In the genomic region with DNA sequence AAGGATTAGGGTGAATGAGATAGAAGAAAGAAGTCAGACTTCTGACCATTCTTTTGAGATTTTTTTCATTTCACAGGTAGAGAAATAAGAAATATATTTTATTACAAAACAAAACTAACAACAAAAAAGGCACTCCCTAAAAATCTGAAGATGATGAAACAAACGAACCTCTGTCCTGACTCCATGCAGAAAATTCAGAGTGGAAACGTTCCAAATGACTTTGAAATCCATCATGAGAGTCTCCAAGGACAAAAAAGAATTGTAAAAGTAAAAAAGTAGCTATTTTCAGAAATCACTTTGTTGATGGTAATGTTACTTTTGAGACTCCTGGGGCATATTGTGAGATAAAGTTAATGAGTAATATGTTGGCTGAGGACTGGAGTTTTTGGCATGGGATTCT, we compare ENCODE assay signal across 24 cellular contexts. TPM values are rescaled to one million over a fixed set of nuclear protein-coding genes. Genes with fewer than 3 reads are reported as not detected.
DNase-seq lines count a peak whose midpoint lies in the region; ATAC-seq and TF ChIP-seq lines count a peak whose summit lies in the region.
"Had no signal": no experiment of that assay in that cellular context is flagged by ENCODE, and none has a peak within 500 bp of the region (broad histone marks: within the 10 kb centered on the region; RNA-seq: fewer than 3 reads in every experiment).

No MANE protein-coding gene starts in this region.

- H3K27ac Mint-ChIP-seq in activated T-cell treated with anti-CD3 and anti-CD28 coated beads, Interleukin-2, amount 50 U/mL, for 24 hours, result peak overlapping the region; percentile 40
- H3K27ac Mint-ChIP-seq: CD4-positive, alpha-beta T cell; GM23338; H9 had no signal

- H4K91ac ChIP-seq in mesenchymal stem cell (ENCODE audit: low read length), result no peak overlapping the region

- no peak overlapping the region for H3K4me3 Mint-ChIP-seq in activated T-cell treated with anti-CD3 and anti-CD28 coated beads, Interleukin-2, amount 50 U/mL, for 24 hours
- H3K4me3 Mint-ChIP-seq: CD14-positive monocyte; CD4-positive, alpha-beta T cell; CD8-positive, alpha-beta memory T cell; GM23338; H9 had no signal

- no peak overlapping the region for H2BK12ac ChIP-seq in mesenchymal stem cell (ENCODE audit: low read length in 2 of 2)

- no peak overlapping the region for H2BK5ac ChIP-seq in mesenchymal stem cell (ENCODE audit: low read depth, low read length, poor library complexity, severe bottlenecking)

- H2BK15ac ChIP-seq in mesenchymal stem cell (ENCODE audit: low read depth, poor library complexity, severe bottlenecking), result no peak overlapping the region

- no peak overlapping the region for H3K4me2 ChIP-seq in mesenchymal stem cell (ENCODE audit: low read length, poor library complexity, severe bottlenecking)
- H3K4me2 ChIP-seq: GM23338 had no signal

- H3K4me1 Mint-ChIP-seq in activated T-cell treated with anti-CD3 and anti-CD28 coated beads, Interleukin-2, amount 50 U/mL, for 24 hours (ENCODE audit: low read depth), result no peaks in the 10 kb centered on the region
- H3K4me1 Mint-ChIP-seq: GM23338, H9 had no signal

- H3K4me1 ChIP-seq in mesenchymal stem cell (ENCODE audit: control insufficient read depth, insufficient read depth, low read depth, low read length) (no peaks in the 10 kb centered on the region), testis (peaks cover 4% of the 10 kb centered on the region), colonic mucosa (no peaks in the 10 kb centered on the region)
- H3K4me1 ChIP-seq: BE2C had no signal

- H3K27me3 Mint-ChIP-seq in activated T-cell treated with anti-CD3 and anti-CD28 coated beads, Interleukin-2, amount 50 U/mL, for 24 hours, result no peaks in the 10 kb centered on the region
- H3K27me3 Mint-ChIP-seq: CD4-positive, alpha-beta T cell; CD8-positive, alpha-beta memory T cell had no signal

- H3K27me3 ChIP-seq in mesenchymal stem cell (ENCODE audit: control insufficient read depth in 1 of 2, insufficient read depth in 1 of 2, low read length in 2 of 2) (no peaks in the 10 kb centered on the region), testis (no peaks in the 10 kb centered on the region), colonic mucosa (no peaks in the 10 kb centered on the region)
- H3K27me3 ChIP-seq: BE2C; BLaER1 treated with 17β-estradiol and CSF1 and Interleukin-3, amounts not matched to agents 10 nM and 100 nM had no signal

- H2AK5ac ChIP-seq in mesenchymal stem cell (ENCODE audit: low read length, severe bottlenecking), result no peak overlapping the region

- H2AFZ ChIP-seq in mesenchymal stem cell (ENCODE audit: low read depth, low read length), result no peak overlapping the region
- H2AFZ ChIP-seq: GM23338 had no signal

- H3K9me3 ChIP-seq in mesenchymal stem cell (ENCODE audit: control insufficient read depth, low read length) (no peaks in the 10 kb centered on the region), testis (no peaks in the 10 kb centered on the region), colonic mucosa (no peaks in the 10 kb centered on the region)
- H3K9me3 ChIP-seq: BE2C; BLaER1 treated with 17β-estradiol and CSF1 and Interleukin-3, amounts not matched to agents 10 nM and 100 nM had no signal

- no peak for TF ChIP-seq POLR2A in testis (IDR thresholded peaks at IDR 0.05)

- no peak overlapping the region for H3K18ac ChIP-seq in mesenchymal stem cell (ENCODE audit: low read depth in 1 of 2, low read length in 2 of 2)

- no peak overlapping the region for H3K27ac ChIP-seq in mesenchymal stem cell (ENCODE audit: low read length, poor library complexity, severe bottlenecking)
- peak overlapping the region; percentile 54 to 55 for H3K27ac ChIP-seq in testis
- no peak overlapping the region for H3K27ac ChIP-seq in colonic mucosa
- H3K27ac ChIP-seq: 22Rv1; BLaER1 treated with 17β-estradiol and CSF1 and Interleukin-3, amounts not matched to agents 10 nM and 100 nM had no signal

- no peak for DNase-seq in activated T-cell treated with anti-CD3 and anti-CD28 coated beads, Interleukin-2, amount 50 U/mL, for 24 hours
- DNase-seq in activated T-cell treated with anti-CD3 and anti-CD28 coated beads for 4 hours (no peak), mesenchymal stem cell (no peak), sciatic nerve (ENCODE audit: low spot score) (no peak), testis (no peak), colonic mucosa (no peak), SHP77 (lab: John Stamatoyannopoulos, UW) (no peak)
- DNase-seq: ACHN; AML-193; BE2C; CD4-positive, alpha-beta T cell; CD8-positive, alpha-beta memory T cell; DMS 273 treated with DMSO at 0.1 percent for 48 hours; DMS79; EL; GDM1; H9 had no signal

- WGBS in mesenchymal stem cell, result 100% methylated on average over 2 of the region's 2 CpGs
- WGBS in testis, 2 donors, result 35 to 46% methylated on average over 2 of the region's 2 CpGs

- peaks cover 44% of the 10 kb centered on the region for H3K36me3 Mint-ChIP-seq in activated T-cell treated with anti-CD3 and anti-CD28 coated beads, Interleukin-2, amount 50 U/mL, for 24 hours (ENCODE audit: low read depth)

- peak overlapping the region; percentile 45 for H3K9ac ChIP-seq in mesenchymal stem cell (ENCODE audit: low read length)
- H3K9ac ChIP-seq in colonic mucosa (ENCODE audit: low read depth in 2 of 2, low read length in 2 of 2), result no peak overlapping the region
- H3K9ac ChIP-seq: BLaER1 treated with 17β-estradiol and CSF1 and Interleukin-3, amounts not matched to agents 10 nM and 100 nM had no signal

- H3K79me1 ChIP-seq in mesenchymal stem cell (replicated peaks; ENCODE audit: low read length, poor library complexity, severe bottlenecking), result peaks cover 4% of the 10 kb centered on the region

- H3K4me3 ChIP-seq in mesenchymal stem cell (ENCODE audit: insufficient read depth in 1 of 2, low read depth in 1 of 2, low read length in 2 of 2) (no peak overlapping the region), testis (no peak overlapping the region), colonic mucosa (no peak overlapping the region)
- H3K4me3 ChIP-seq: BLaER1 treated with 17β-estradiol and CSF1 and Interleukin-3, amounts not matched to agents 10 nM and 100 nM; GM12878; GM23338 had no signal

- H3K36me3 ChIP-seq in mesenchymal stem cell (ENCODE audit: control insufficient read depth in 1 of 2, insufficient read depth in 2 of 2, low read depth in 1 of 2, low read length in 2 of 2) (peaks cover 5 to 6% of the 10 kb centered on the region in 2 experiments), testis (ENCODE audit: low read depth, missing control alignments) (no peaks in the 10 kb centered on the region), colonic mucosa (no peaks in the 10 kb centered on the region)
- H3K36me3 ChIP-seq: BE2C had no signal

- no peak overlapping the region for H4K8ac ChIP-seq in mesenchymal stem cell (ENCODE audit: low read length)

- H3K14ac ChIP-seq in mesenchymal stem cell (ENCODE audit: low read length in 2 of 2), result no peak overlapping the region

- ATAC-seq in sciatic nerve (peak; percentile 67), HG03159 (IDR thresholded peaks at IDR 0.05; ENCODE audit: unreplicated experiment) (no peak)
- ATAC-seq: GM12878, GM23338, HCT116 had no signal

- H3K9me3 Mint-ChIP-seq in activated T-cell treated with anti-CD3 and anti-CD28 coated beads, Interleukin-2, amount 50 U/mL, for 24 hours, result no peaks in the 10 kb centered on the region
- H3K9me3 Mint-ChIP-seq: CD14-positive monocyte; CD4-positive, alpha-beta T cell; CD8-positive, alpha-beta memory T cell; GM23338; H9 had no signal

- intact Hi-C loops in sciatic nerve (cut with DNase I) (no loop called here), testis (cut with DNase I; ENCODE audit: low total_unique reads) (no loop called here), colonic mucosa (cut with DNase I) (no loop called here)

- TF ChIP-seq CTCF in testis (IDR thresholded peaks at IDR 0.05), result no peak
- no peak for TF ChIP-seq CTCF in colonic mucosa (IDR thresholded peaks at IDR 0.05)

- no peak overlapping the region for H2BK120ac ChIP-seq in mesenchymal stem cell (ENCODE audit: low read depth, low read length)

- H3K23ac ChIP-seq in mesenchymal stem cell (ENCODE audit: low read length in 2 of 2), result no peak overlapping the region

- no peak overlapping the region for H3K4ac ChIP-seq in mesenchymal stem cell (ENCODE audit: low read depth in 1 of 2, low read length in 2 of 2)

RNA-seq across cellular contexts. Expression of a gene that starts 26.4 kb away (rescaled TPM):
- 21.1 TPM for polyA plus RNA-seq in mesenchymal stem cell (2013, experiment 1 of 2)
- 19.7 TPM for polyA plus RNA-seq in mesenchymal stem cell (2013, experiment 2 of 2)
- total RNA-seq in sciatic nerve, result 37.7 TPM
- total RNA-seq in testis, result 10 to 100 TPM; 46.3 to 67.7 TPM
- polyA plus RNA-seq in testis (ENCODE audit: insufficient read depth, low read depth, low replicate concordance), result 27.9 TPM
- 10 to 100 TPM; 20.7 to 29.3 TPM for total RNA-seq in colonic mucosa

Comparison
In these comparisons a context has a peak if more than half of its experiments do, and no peak if none do; other contexts are left out.
1. H3K27ac ChIP-seq: peak in testis (2 of 2); none in mesenchymal stem cell (single experiment) and colonic mucosa (single experiment).